ENCODE assay signal across 28 cellular contexts in the genomic region with DNA sequence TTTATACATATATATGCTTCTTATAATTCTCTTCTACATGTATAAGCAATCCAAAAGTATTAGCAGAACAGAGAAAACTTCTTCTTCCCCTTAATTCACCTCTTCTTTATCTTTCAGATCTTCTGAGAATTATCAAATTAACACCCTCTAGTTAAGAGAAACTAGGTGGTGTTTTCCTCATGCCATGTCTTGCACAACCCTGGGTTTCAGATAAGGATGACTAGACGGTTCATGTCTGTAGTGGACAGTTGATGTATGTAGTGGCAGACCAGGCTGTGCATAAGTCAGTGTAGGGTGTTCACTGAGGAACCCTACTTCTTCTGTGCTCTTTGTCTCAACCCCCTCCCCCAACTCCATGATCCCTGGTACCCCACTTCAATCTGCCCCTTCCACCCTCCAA.
"Had no signal": no experiment of that assay in that cellular context is flagged by ENCODE, and none has a peak within 500 bp of the region (broad histone marks: within the 10 kb centered on the region; RNA-seq: fewer than 3 reads in every experiment).

No MANE protein-coding gene starts in this region.

- H3K4me3 Mint-ChIP-seq: activated B cell treated with CpG ODN at 0.5 μM for 24 hours; activated CD4-positive, alpha-beta memory T cell treated with anti-CD3 and anti-CD28 coated beads for 36 hours; activated CD4-positive, alpha-beta T cell treated with anti-CD3 and anti-CD28 coated beads, Interleukin-2, amount 10 ng/mL, durations not matched to agents 24 days and 14 days; activated naive CD4-positive, alpha-beta T cell treated with anti-CD3 and anti-CD28 coated beads, Interleukin-2, amount 10 ng/mL, durations not matched to agents 7 days and 5 days; activated naive CD8-positive, alpha-beta T cell treated with anti-CD3 and anti-CD28 coated beads for 36 hours; activated T-helper 17 cell treated with anti-CD3 and anti-CD28 coated beads, Interleukin-2, amount 50 U/mL, for 72 hours; central memory CD8-positive, alpha-beta T cell; IgD-negative memory B cell had no signal

- DNase-seq: activated B cell treated with CpG ODN at 0.5 μM for 24 hours; activated CD4-positive, alpha-beta memory T cell treated with anti-CD3 and anti-CD28 coated beads for 36 hours; activated CD4-positive, alpha-beta T cell treated with anti-CD3 and anti-CD28 coated beads for 1 hour; activated CD4-positive, alpha-beta T cell treated with anti-CD3 and anti-CD28 coated beads, Interleukin-2, amount 10 ng/mL, durations not matched to agents 24 days and 14 days; activated CD8-positive, alpha-beta memory T cell treated with anti-CD3 and anti-CD28 coated beads for 24 hours; activated gamma-delta T cell; activated naive CD4-positive, alpha-beta T cell treated with anti-CD3 and anti-CD28 coated beads, Interleukin-2, amount 10 ng/mL, durations not matched to agents 7 days and 5 days; activated naive CD8-positive, alpha-beta T cell treated with anti-CD3 and anti-CD28 coated beads for 36 hours; activated T-cell treated with anti-CD3 and anti-CD28 coated beads for 4 hours; activated T-cell treated with anti-CD3 and anti-CD28 coated beads, Interleukin-2, amount 50 U/mL, for 48 hours; aorta; MG63; MV-4-11; NCI-H1092 treated with DMSO at 0.1 percent for 48 hours; NCI-H1417 treated with DMSO at 0.1 percent for 48 hours; NCI-H1694 treated with DMSO at 0.1 percent for 48 hours; NCI-H2029 treated with DMSO at 0.1 percent for 48 hours; NCI-H510A treated with DMSO at 0.1 percent for 48 hours; NCI-H69; NK-92 treated with Interleukin-12 subunit alpha and Interleukin-12 subunit beta, amount 100 ng/mL, for 24 hours; Peyer's patch; Right ventricle myocardium superior; SJCRH30; SK-N-SH; T-helper 1 cell had no signal

- H3K36me3 Mint-ChIP-seq: activated CD4-positive, alpha-beta memory T cell treated with anti-CD3 and anti-CD28 coated beads for 36 hours; activated naive CD4-positive, alpha-beta T cell treated with anti-CD3 and anti-CD28 coated beads, Interleukin-2, amount 10 ng/mL, durations not matched to agents 7 days and 5 days; activated naive CD8-positive, alpha-beta T cell treated with anti-CD3 and anti-CD28 coated beads for 36 hours; IgD-negative memory B cell had no signal

- H3K9me3 Mint-ChIP-seq: activated B cell treated with CpG ODN at 0.5 μM for 24 hours; activated CD4-positive, alpha-beta memory T cell treated with anti-CD3 and anti-CD28 coated beads for 36 hours; activated CD4-positive, alpha-beta T cell treated with anti-CD3 and anti-CD28 coated beads, Interleukin-2, amount 10 ng/mL, durations not matched to agents 24 days and 14 days; activated naive CD4-positive, alpha-beta T cell treated with anti-CD3 and anti-CD28 coated beads, Interleukin-2, amount 10 ng/mL, durations not matched to agents 7 days and 5 days; activated naive CD8-positive, alpha-beta T cell treated with anti-CD3 and anti-CD28 coated beads for 36 hours; activated T-helper 17 cell treated with anti-CD3 and anti-CD28 coated beads, Interleukin-2, amount 50 U/mL, for 72 hours; central memory CD8-positive, alpha-beta T cell had no signal

- H3K4me3 ChIP-seq: MG63, Peyer's patch, SJCRH30 had no signal

- H3K36me3 ChIP-seq: MG63, Peyer's patch, SJCRH30 had no signal

- ATAC-seq: activated T-helper 17 cell treated with anti-CD3 and anti-CD28 coated beads, Interleukin-2, amount 50 U/mL, for 72 hours had no signal

- H3K4me1 Mint-ChIP-seq: activated B cell treated with CpG ODN at 0.5 μM for 24 hours; activated CD4-positive, alpha-beta T cell treated with anti-CD3 and anti-CD28 coated beads, Interleukin-2, amount 10 ng/mL, durations not matched to agents 24 days and 14 days; activated naive CD4-positive, alpha-beta T cell treated with anti-CD3 and anti-CD28 coated beads, Interleukin-2, amount 10 ng/mL, durations not matched to agents 7 days and 5 days; activated naive CD8-positive, alpha-beta T cell treated with anti-CD3 and anti-CD28 coated beads for 36 hours; activated T-helper 17 cell treated with anti-CD3 and anti-CD28 coated beads, Interleukin-2, amount 50 U/mL, for 72 hours; central memory CD8-positive, alpha-beta T cell; IgD-negative memory B cell had no signal

- H3K27me3 ChIP-seq: MG63, Peyer's patch, SJCRH30 had no signal

- H3K27me3 Mint-ChIP-seq: activated B cell treated with CpG ODN at 0.5 μM for 24 hours; activated CD4-positive, alpha-beta memory T cell treated with anti-CD3 and anti-CD28 coated beads for 36 hours; activated CD4-positive, alpha-beta T cell treated with anti-CD3 and anti-CD28 coated beads, Interleukin-2, amount 10 ng/mL, durations not matched to agents 24 days and 14 days; activated naive CD4-positive, alpha-beta T cell treated with anti-CD3 and anti-CD28 coated beads, Interleukin-2, amount 10 ng/mL, durations not matched to agents 7 days and 5 days; activated naive CD8-positive, alpha-beta T cell treated with anti-CD3 and anti-CD28 coated beads for 36 hours; central memory CD8-positive, alpha-beta T cell; IgD-negative memory B cell had no signal

- H3K27ac Mint-ChIP-seq: activated B cell treated with CpG ODN at 0.5 μM for 24 hours; activated CD4-positive, alpha-beta memory T cell treated with anti-CD3 and anti-CD28 coated beads for 36 hours; activated CD4-positive, alpha-beta T cell treated with anti-CD3 and anti-CD28 coated beads, Interleukin-2, amount 10 ng/mL, durations not matched to agents 24 days and 14 days; activated naive CD4-positive, alpha-beta T cell treated with anti-CD3 and anti-CD28 coated beads, Interleukin-2, amount 10 ng/mL, durations not matched to agents 7 days and 5 days; activated naive CD8-positive, alpha-beta T cell treated with anti-CD3 and anti-CD28 coated beads for 36 hours; activated T-helper 17 cell treated with anti-CD3 and anti-CD28 coated beads, Interleukin-2, amount 50 U/mL, for 72 hours; IgD-negative memory B cell had no signal
